ENCODE assay signal across 28 cellular contexts in genomic region chr5:82673460-82673859, GRCh38.
DNase-seq lines count a peak whose midpoint lies in the region; ATAC-seq and TF ChIP-seq lines count a peak whose summit lies in the region.
"Had no signal": no experiment of that assay in that cellular context is flagged by ENCODE, and none has a peak within 500 bp of the region (broad histone marks: within the 10 kb centered on the region; RNA-seq: fewer than 3 reads in every experiment).

No MANE protein-coding gene starts in this region.

- no peak overlapping the region for H3K4me3 Mint-ChIP-seq in activated naive CD4-positive, alpha-beta T cell treated with anti-CD3 and anti-CD28 coated beads, Interleukin-2, amount 10 ng/mL, durations not matched to agents 7 days and 5 days
- H3K4me3 Mint-ChIP-seq in stimulated activated naive B cell treated with anti-CD40 and anti-IgM and Interleukin-4, amounts not matched to agents 10 μg/mL and 1 μg/mL and 100 μg/mL, for 72 hours = no peak overlapping the region
- H3K4me3 Mint-ChIP-seq: CD14-positive monocyte, nephron progenitor cell, T-helper 17 cell had no signal

- CTCF ChIA-PET in activated naive CD4-positive, alpha-beta T cell treated with anti-CD3 and anti-CD28 coated beads, Interleukin-2, amount 10 ng/mL, durations not matched to agents 7 days and 5 days (lab: Charles Lee) = no interaction called here

- no peaks in the 10 kb centered on the region for H3K27me3 Mint-ChIP-seq in activated naive CD4-positive, alpha-beta T cell treated with anti-CD3 and anti-CD28 coated beads, Interleukin-2, amount 10 ng/mL, durations not matched to agents 7 days and 5 days
- H3K27me3 Mint-ChIP-seq in stimulated activated naive B cell treated with anti-CD40 and anti-IgM and Interleukin-4, amounts not matched to agents 10 μg/mL and 1 μg/mL and 100 μg/mL, for 72 hours = no peaks in the 10 kb centered on the region
- H3K27me3 Mint-ChIP-seq: T-helper 17 cell had no signal

- TF ChIP-seq POLR2A in erythroblast (IDR thresholded peaks at IDR 0.05; ENCODE audit: low read length) = no peak

- peaks cover 25% of the 10 kb centered on the region for H3K4me1 Mint-ChIP-seq in activated naive CD4-positive, alpha-beta T cell treated with anti-CD3 and anti-CD28 coated beads, Interleukin-2, amount 10 ng/mL, durations not matched to agents 7 days and 5 days
- peaks cover 0 to 18% of the 10 kb centered on the region in 2 donors for H3K4me1 Mint-ChIP-seq in stimulated activated naive B cell treated with anti-CD40 and anti-IgM and Interleukin-4, amounts not matched to agents 10 μg/mL and 1 μg/mL and 100 μg/mL, for 72 hours

- no peak overlapping the region for H3K27ac Mint-ChIP-seq in activated naive CD4-positive, alpha-beta T cell treated with anti-CD3 and anti-CD28 coated beads, Interleukin-2, amount 10 ng/mL, durations not matched to agents 7 days and 5 days
- H3K27ac Mint-ChIP-seq in stimulated activated naive B cell treated with anti-CD40 and anti-IgM and Interleukin-4, amounts not matched to agents 10 μg/mL and 1 μg/mL and 100 μg/mL, for 72 hours = no peak overlapping the region
- H3K27ac Mint-ChIP-seq: CD14-positive monocyte, T-helper 17 cell had no signal

- peaks cover 28% of the 10 kb centered on the region for H3K9me3 Mint-ChIP-seq in activated naive CD4-positive, alpha-beta T cell treated with anti-CD3 and anti-CD28 coated beads, Interleukin-2, amount 10 ng/mL, durations not matched to agents 7 days and 5 days
- peaks cover 4 to 6% of the 10 kb centered on the region in 2 donors for H3K9me3 Mint-ChIP-seq in stimulated activated naive B cell treated with anti-CD40 and anti-IgM and Interleukin-4, amounts not matched to agents 10 μg/mL and 1 μg/mL and 100 μg/mL, for 72 hours
- H3K9me3 Mint-ChIP-seq: nephron progenitor cell had no signal

- DNase-seq in activated naive CD4-positive, alpha-beta T cell treated with Interleukin-2 at 50 U/mL for 16 hours = peak; percentile 10
- no peak for DNase-seq in activated naive CD4-positive, alpha-beta T cell treated with anti-CD3 and anti-CD28 coated beads, Interleukin-2, amount 10 ng/mL, durations not matched to agents 7 days and 5 days
- DNase-seq in foreskin melanocyte (peak; percentile 64), NOMO-1 treated with DMSO at 0.1 percent for 48 hours (lab: John Stamatoyannopoulos, UW; ENCODE audit: unreplicated experiment) (no peak), erythroblast (lab: John Stamatoyannopoulos, UW) (no peak), OCI-M2 (lab: John Stamatoyannopoulos, UW; ENCODE audit: unreplicated experiment) (no peak)
- peak; percentile 2 for DNase-seq in stimulated activated naive B cell treated with anti-CD40 and anti-IgM and Interleukin-4, amounts not matched to agents 10 μg/mL and 1 μg/mL and 100 μg/mL, for 72 hours
- DNase-seq: activated CD4-positive, alpha-beta T cell treated with anti-CD3 and anti-CD28 coated beads, Interleukin-2, amount 50 U/mL, for 48 hours; activated CD4-positive, CD25-positive, alpha-beta regulatory T cell treated with anti-CD3 and anti-CD28 coated beads, Interleukin-2, amount 50 U/mL, for 72 hours; activated CD8-positive, alpha-beta memory T cell treated with anti-CD3 and anti-CD28 coated beads, Interleukin-2, amount 50 U/mL, for 4 hours; activated naive CD4-positive, alpha-beta T cell treated with anti-CD3 and anti-CD28 coated beads, Interleukin-2, amount 50 U/mL, for 16 hours; amygdala; brain microvascular endothelial cell; cerebellar nuclear complex; dermis blood vessel endothelial cell; DMS79; IMR-90; kidney glomerular epithelial cell; mucosa of descending colon; NCI-H446; NCI-H774; nephron progenitor cell; pancreas; stimulated activated CD8-positive, alpha-beta memory T cell treated with anti-CD3 and anti-CD28 coated beads, Interleukin-4, amount 100 ng/mL, for 48 hours; T-helper 17 cell; tibial artery had no signal

- peaks cover 25% of the 10 kb centered on the region for H3K36me3 Mint-ChIP-seq in activated naive CD4-positive, alpha-beta T cell treated with anti-CD3 and anti-CD28 coated beads, Interleukin-2, amount 10 ng/mL, durations not matched to agents 7 days and 5 days
- H3K36me3 Mint-ChIP-seq in stimulated activated naive B cell treated with anti-CD40 and anti-IgM and Interleukin-4, amounts not matched to agents 10 μg/mL and 1 μg/mL and 100 μg/mL, for 72 hours = no peaks in the 10 kb centered on the region

- peak; percentile 45 for ATAC-seq in HG03432 (IDR thresholded peaks at IDR 0.05; ENCODE audit: unreplicated experiment)
- ATAC-seq in stimulated activated naive B cell treated with anti-CD40 and anti-IgM and Interleukin-4, amounts not matched to agents 10 μg/mL and 1 μg/mL and 100 μg/mL, for 72 hours (replicated peaks) = peak; percentile 38 to 43
- ATAC-seq: mucosa of descending colon, pancreas, T-helper 17 cell had no signal

Comparison
In these comparisons a context has a peak if more than half of its experiments do, and no peak if none do; other contexts are left out.
1. DNase-seq: peak in activated naive CD4-positive, alpha-beta T cell treated with Interleukin-2 at 50 U/mL for 16 hours (single experiment), foreskin melanocyte (single experiment) and stimulated activated naive B cell treated with anti-CD40 and anti-IgM and Interleukin-4, amounts not matched to agents 10 μg/mL and 1 μg/mL and 100 μg/mL, for 72 hours (single experiment); none in activated naive CD4-positive, alpha-beta T cell treated with anti-CD3 and anti-CD28 coated beads, Interleukin-2, amount 10 ng/mL, durations not matched to agents 7 days and 5 days (single experiment), NOMO-1 treated with DMSO at 0.1 percent for 48 hours (single experiment), erythroblast (0 of 2) and OCI-M2 (single experiment).